Comparison of ENCODE assay signal across 24 cellular contexts in the genomic region with DNA sequence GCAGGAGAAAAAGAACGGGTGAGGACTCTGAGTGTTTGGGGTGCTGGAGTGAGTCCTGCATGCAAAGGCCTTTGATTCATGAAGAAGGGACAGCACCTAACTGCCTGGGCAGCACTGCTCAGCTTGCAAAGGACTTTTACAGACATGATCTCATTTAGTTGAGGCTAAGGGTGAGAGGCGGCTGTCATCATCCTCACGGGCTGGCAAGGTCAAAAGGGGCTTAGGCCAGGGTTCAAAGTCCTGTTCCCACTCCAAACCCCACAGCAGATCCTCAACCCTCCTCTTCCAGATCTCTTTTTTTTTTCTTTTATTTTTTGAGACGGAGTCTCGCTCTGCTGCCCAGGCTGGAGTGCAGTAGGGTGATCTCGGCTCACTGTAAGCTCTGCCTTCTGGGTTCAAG. TPM values are rescaled to one million over a fixed set of nuclear protein-coding genes. Genes with fewer than 3 reads are reported as not detected.
DNase-seq lines count a peak whose midpoint lies in the region; ATAC-seq and TF ChIP-seq lines count a peak whose summit lies in the region.
"Had no signal": no experiment of that assay in that cellular context is flagged by ENCODE, and none has a peak within 500 bp of the region (broad histone marks: within the 10 kb centered on the region; RNA-seq: fewer than 3 reads in every experiment).

No MANE protein-coding gene starts in this region.

- no peaks in the 10 kb centered on the region for H3K27me3 ChIP-seq in Caco-2 (replicated peaks; ENCODE audit: control insufficient read depth, insufficient read depth, low read length)
- H3K27me3 ChIP-seq: BE2C, brain microvascular endothelial cell had no signal

- CTCF ChIA-PET in HEK293 (lab: Yijun Ruan, JAX) (interaction anchor here (0.9 to 1.4 kb wide), 3 partner anchors 10 to 30 kb away, joined by 3 to 7 read pairs (median 5); no protein-coding TSS in a partner anchor), Caco-2 (lab: Charles Lee) (no interaction called here)

- no peak overlapping the region for H3K4me3 Mint-ChIP-seq in activated T-cell treated with anti-CD3 and anti-CD28 coated beads, Interleukin-2, amount 50 U/mL, for 24 hours
- H3K4me3 Mint-ChIP-seq in central memory CD8-positive, alpha-beta T cell, result peak overlapping the region; percentile 42
- peak overlapping the region; percentile 91 for H3K4me3 Mint-ChIP-seq in stimulated activated effector memory CD8-positive, alpha-beta T cell treated with anti-CD3 and anti-CD28 coated beads, Interleukin-12 subunit alpha, Interleukin-12 subunit beta, amount 100 ng/mL, for 72 hours
- no peak overlapping the region for H3K4me3 Mint-ChIP-seq in Caco-2 (ENCODE audit: unreplicated experiment)

- DNase-seq in activated T-cell treated with anti-CD3 and anti-CD28 coated beads, Interleukin-2, amount 50 U/mL, for 24 hours, result no peak
- DNase-seq in activated T-cell treated with anti-CD3 and anti-CD28 coated beads, Interleukin-2, amount 50 U/mL, for 48 hours, result no peak
- DNase-seq in central memory CD8-positive, alpha-beta T cell (ENCODE audit: low spot score in 2 of 2), result no peak
- DNase-seq in stimulated activated effector memory CD8-positive, alpha-beta T cell treated with anti-CD3 and anti-CD28 coated beads, Interleukin-12 subunit alpha, Interleukin-12 subunit beta, amount 100 ng/mL, for 72 hours (ENCODE audit: low spot score in 2 of 2), result no peak
- DNase-seq in Caco-2 (no peak), DMS 273 (lab: John Stamatoyannopoulos, UW; ENCODE audit: unreplicated experiment) (no peak)
- DNase-seq: activated CD4-positive, alpha-beta T cell treated with anti-CD3 and anti-CD28 coated beads, Interleukin-2, amount 50 U/mL, for 48 hours; activated T-cell treated with anti-CD3 and anti-CD28 coated beads, Interleukin-2, amount 50 U/mL, for 1 hour; BE2C; brain microvascular endothelial cell; GOT3; KG1; OCI-M1; SHP77 treated with DMSO at 0.1 percent for 48 hours; stimulated activated CD4-positive, alpha-beta T cell treated with anti-CD3 and anti-CD28 coated beads, Interleukin-12 subunit alpha, Interleukin-12 subunit beta, amount 100 ng/mL, for 4 hours; WERI-Rb-1 had no signal

- no peaks in the 10 kb centered on the region for H3K27me3 Mint-ChIP-seq in activated T-cell treated with anti-CD3 and anti-CD28 coated beads, Interleukin-2, amount 50 U/mL, for 24 hours
- H3K27me3 Mint-ChIP-seq in central memory CD8-positive, alpha-beta T cell, result no peaks in the 10 kb centered on the region
- H3K27me3 Mint-ChIP-seq in Caco-2 (ENCODE audit: insufficient read depth, unreplicated experiment), result no peaks in the 10 kb centered on the region

- H3K4me3 ChIP-seq in HEK293 (ENCODE audit: low read depth, low read length) (no peak overlapping the region), Caco-2 (ENCODE audit: low read depth, low read length) (no peak overlapping the region)

- TF ChIP-seq CTCF in HEK293 (tag by site-specific recombination; IDR thresholded peaks at IDR 0.05) (no peak), Caco-2 (IDR thresholded peaks at IDR 0.05; ENCODE audit: insufficient read depth in 1 of 2, low read depth in 1 of 2, low read length in 1 of 2, severe bottlenecking in 1 of 2, unreplicated experiment in 1 of 2) (no peak)

- H3K27ac ChIP-seq in HEK293 (ENCODE audit: extremely low read depth, low read depth, low read length), result no peak overlapping the region
- H3K27ac ChIP-seq: brain microvascular endothelial cell, WERI-Rb-1 had no signal

- no peak for ATAC-seq in central memory CD8-positive, alpha-beta T cell (replicated peaks; ENCODE audit: extremely low read depth, poor library complexity, severe bottlenecking)
- ATAC-seq in stimulated activated effector memory CD8-positive, alpha-beta T cell treated with anti-CD3 and anti-CD28 coated beads, Interleukin-12 subunit alpha, Interleukin-12 subunit beta, amount 100 ng/mL, for 72 hours, result peak; percentile 19
- no peak for ATAC-seq in HG03342 (IDR thresholded peaks at IDR 0.05; ENCODE audit: unreplicated experiment)

- H3K4me1 Mint-ChIP-seq in activated T-cell treated with anti-CD3 and anti-CD28 coated beads, Interleukin-2, amount 50 U/mL, for 24 hours (ENCODE audit: low read depth), result peaks cover 76% of the 10 kb centered on the region
- H3K4me1 Mint-ChIP-seq in central memory CD8-positive, alpha-beta T cell, result peaks cover 67% of the 10 kb centered on the region
- H3K4me1 Mint-ChIP-seq in stimulated activated effector memory CD8-positive, alpha-beta T cell treated with anti-CD3 and anti-CD28 coated beads, Interleukin-12 subunit alpha, Interleukin-12 subunit beta, amount 100 ng/mL, for 72 hours, result peaks cover 88% of the 10 kb centered on the region
- peaks cover 16% of the 10 kb centered on the region for H3K4me1 Mint-ChIP-seq in Caco-2 (ENCODE audit: low read depth, unreplicated experiment)

- POLR2A ChIA-PET in HEK293 (lab: Yijun Ruan, JAX), result no interaction called here
- POLR2A ChIA-PET in Caco-2 (lab: Charles Lee), result interaction anchor here (0.6 kb wide), 1 partner anchor 33 kb away, joined by 5 read pairs; no protein-coding TSS in a partner anchor

- no peaks in the 10 kb centered on the region for H3K9me3 Mint-ChIP-seq in activated T-cell treated with anti-CD3 and anti-CD28 coated beads, Interleukin-2, amount 50 U/mL, for 24 hours
- no peaks in the 10 kb centered on the region for H3K9me3 Mint-ChIP-seq in central memory CD8-positive, alpha-beta T cell
- no peaks in the 10 kb centered on the region for H3K9me3 Mint-ChIP-seq in stimulated activated effector memory CD8-positive, alpha-beta T cell treated with anti-CD3 and anti-CD28 coated beads, Interleukin-12 subunit alpha, Interleukin-12 subunit beta, amount 100 ng/mL, for 72 hours
- no peaks in the 10 kb centered on the region for H3K9me3 Mint-ChIP-seq in Caco-2 (ENCODE audit: unreplicated experiment)

- intact Hi-C loops in Caco-2 (cut with micrococcal nuclease; ENCODE audit: unreplicated experiment), result no loop called here

- no peaks in the 10 kb centered on the region for H3K36me3 ChIP-seq in HEK293 (ENCODE audit: control insufficient read depth in 2 of 2, insufficient read depth in 1 of 2, low read length in 2 of 2)
- H3K36me3 ChIP-seq in Caco-2 (ENCODE audit: control insufficient read depth, insufficient read depth, low read length), result no peaks in the 10 kb centered on the region
- H3K36me3 ChIP-seq: BE2C, brain microvascular endothelial cell, WERI-Rb-1 had no signal

- peak overlapping the region; percentile 11 for H3K27ac Mint-ChIP-seq in activated T-cell treated with anti-CD3 and anti-CD28 coated beads, Interleukin-2, amount 50 U/mL, for 24 hours
- H3K27ac Mint-ChIP-seq in central memory CD8-positive, alpha-beta T cell (ENCODE audit: low read depth), result peak overlapping the region; percentile 95
- H3K27ac Mint-ChIP-seq in stimulated activated effector memory CD8-positive, alpha-beta T cell treated with anti-CD3 and anti-CD28 coated beads, Interleukin-12 subunit alpha, Interleukin-12 subunit beta, amount 100 ng/mL, for 72 hours, result peak overlapping the region; percentile 85
- no peak overlapping the region for H3K27ac Mint-ChIP-seq in Caco-2 (ENCODE audit: unreplicated experiment)

- H3K4me1 ChIP-seq in HEK293 (ENCODE audit: control insufficient read depth, insufficient read depth, low read length), result peaks cover 16% of the 10 kb centered on the region
- H3K4me1 ChIP-seq in Caco-2, result peaks cover 34% of the 10 kb centered on the region

- no peaks in the 10 kb centered on the region for H3K9me3 ChIP-seq in HEK293 (ENCODE audit: control insufficient read depth, insufficient read depth, low read depth, low read length)
- no peaks in the 10 kb centered on the region for H3K9me3 ChIP-seq in Caco-2
- H3K9me3 ChIP-seq: BE2C had no signal

- BruUV-seq in Caco-2 (replicated peaks; lab: Mats Ljungman, UMichigan), result no TSS peak

- peaks cover 11% of the 10 kb centered on the region for H3K36me3 Mint-ChIP-seq in activated T-cell treated with anti-CD3 and anti-CD28 coated beads, Interleukin-2, amount 50 U/mL, for 24 hours (ENCODE audit: low read depth)
- peaks cover 14% of the 10 kb centered on the region for H3K36me3 Mint-ChIP-seq in central memory CD8-positive, alpha-beta T cell (ENCODE audit: insufficient read depth)
- H3K36me3 Mint-ChIP-seq in stimulated activated effector memory CD8-positive, alpha-beta T cell treated with anti-CD3 and anti-CD28 coated beads, Interleukin-12 subunit alpha, Interleukin-12 subunit beta, amount 100 ng/mL, for 72 hours, result peaks cover 43% of the 10 kb centered on the region
- H3K36me3 Mint-ChIP-seq in Caco-2 (ENCODE audit: insufficient read depth, unreplicated experiment), result peaks cover 10% of the 10 kb centered on the region

TF ChIP-seq in HEK293, 187 proteins besides CTCF, POLR2A, EP300 and RAD21:
- TF ChIP-seq ZNF132 (tag by site-specific recombination; IDR thresholded peaks at IDR 0.05; ENCODE audit: borderline replicate concordance) (no peak), ZNF600 (tag by site-specific recombination; IDR thresholded peaks at IDR 0.05) (peak; percentile 54), GLI2 (tag by site-specific recombination; IDR thresholded peaks at IDR 0.05; ENCODE audit: borderline replicate concordance, low read depth) (no peak), TCF7L2 (IDR thresholded peaks at IDR 0.05; ENCODE audit: borderline replicate concordance, low read depth, low read length) (no peak), ZNF121 (tag by site-specific recombination; IDR thresholded peaks at IDR 0.05) (0 out of 2 replicates have a peak, but pooled peaks have one; percentile 30), ZFHX2 (tag by site-specific recombination; conservative IDR thresholded peaks at IDR 0.05) (no peak), ZNF398 (tag by site-specific recombination; IDR thresholded peaks at IDR 0.05) (no peak)

RNA-seq across cellular contexts. Expression of gene RHBDF2, which starts 4.8 kb away (rescaled TPM):
- 33.8 and 37.2 TPM in 2 replicates for total RNA-seq in Caco-2 (2022)

RNA-seq across cellular contexts. Expression of gene AANAT, which starts 29.1 kb away (rescaled TPM):
- total RNA-seq in Caco-2 (2022), result not detected in 2 replicates
- total RNA-seq: endothelial cell of umbilical vein; fibroblast of villous mesenchyme; lung microvascular endothelial cell; omental fat pad; subcutaneous adipose tissue; T-helper 2 cell treated with Interferon-gamma antibody and Interleukin-4, amounts not matched to agents 100 ng/mL and 5 ng/mL, for 36 hours had no signal

RNA-seq across cellular contexts. Expression of gene CYGB, which starts 41.0 kb away (rescaled TPM):
- total RNA-seq in Caco-2 (2022), result 0.32 and 1.0 TPM in 2 replicates

RNA-seq across cellular contexts. Expression of gene PRCD, which starts 43.4 kb away (rescaled TPM):
- total RNA-seq in Caco-2 (2022), result not detected in 2 replicates
- total RNA-seq: endothelial cell of umbilical vein; T-helper 2 cell treated with Interferon-gamma antibody and Interleukin-4, amounts not matched to agents 100 ng/mL and 5 ng/mL, for 36 hours had no signal

RNA-seq across cellular contexts. Expression of gene UBE2O, which starts 43.5 kb away (rescaled TPM):
- 37.6 and 39.2 TPM in 2 replicates for total RNA-seq in Caco-2 (2022)

Comparison
In these comparisons a context has a peak if more than half of its experiments do, and no peak if none do; other contexts are left out.
1. H3K4me3 Mint-ChIP-seq: peak in central memory CD8-positive, alpha-beta T cell (single experiment) and stimulated activated effector memory CD8-positive, alpha-beta T cell treated with anti-CD3 and anti-CD28 coated beads, Interleukin-12 subunit alpha, Interleukin-12 subunit beta, amount 100 ng/mL, for 72 hours (single experiment); none in activated T-cell treated with anti-CD3 and anti-CD28 coated beads, Interleukin-2, amount 50 U/mL, for 24 hours (single experiment) and Caco-2 (single experiment).